Comparison of ENCODE assay signal across 8 cellular contexts in genomic region chr1:36411674-36412648, GRCh38. TPM values are rescaled to one million over a fixed set of nuclear protein-coding genes. Genes with fewer than 3 reads are reported as not detected.
DNase-seq lines count a peak whose midpoint lies in the region; ATAC-seq and TF ChIP-seq lines count a peak whose summit lies in the region.

No MANE protein-coding gene starts in this region.

- no peaks in the 10 kb centered on the region for H3K79me2 ChIP-seq in MM.1S (ENCODE audit: low read length)

- H3K27me3 ChIP-seq in MM.1S (replicated peaks; ENCODE audit: insufficient read depth, low read length) = no peaks in the 10 kb centered on the region

- POLR2A ChIA-PET in WTC11 (lab: Charles Lee) = interaction anchor here (0.7 to 0.8 kb wide), 2 partner anchors 11 to 229 kb away, joined by 3 read pairs; no protein-coding TSS in a partner anchor

- peaks cover 4% of the 10 kb centered on the region; the same call in 1 of the 2 replicates for H3K4me1 ChIP-seq in MM.1S (ENCODE audit: low read length)

- H3K9me2 ChIP-seq in MM.1S (replicated peaks; ENCODE audit: insufficient read depth, low read length) = no peaks in the 10 kb centered on the region

- ATAC-seq in WTC11 = peak; percentile 89

- H3K27ac Mint-ChIP-seq in WTC11 (peak overlapping the region; percentile 91), osteocyte (ENCODE audit: unreplicated experiment) (no peak overlapping the region)

- DNase-seq in MM.1S (peak; percentile 46), WTC11 (ENCODE audit: low spot score) (no peak), fibroblast of the aortic adventitia (ENCODE audit: low read depth) (peak; percentile 31), osteocyte (ENCODE audit: extremely low spot score, unreplicated experiment) (no peak), germinal center (ENCODE audit: low spot score) (no peak), kidney tubule cell (ENCODE audit: low spot score) (no peak), ecto neural progenitor cell (ENCODE audit: low spot score) (no peak)

- H3K36me3 ChIP-seq in MM.1S (replicated peaks; ENCODE audit: insufficient read depth, low read length) = no peaks in the 10 kb centered on the region

- H3K9me3 Mint-ChIP-seq in WTC11 (peaks cover 7% of the 10 kb centered on the region), osteocyte (ENCODE audit: unreplicated experiment) (no peaks in the 10 kb centered on the region)

- no peaks in the 10 kb centered on the region for H3K27me3 Mint-ChIP-seq in WTC11 (ENCODE audit: low read depth)
- no peaks in the 10 kb centered on the region for H3K27me3 Mint-ChIP-seq in osteocyte (ENCODE audit: unreplicated experiment)

- H3K9me3 ChIP-seq in MM.1S (replicated peaks; ENCODE audit: insufficient read depth, low read length) = no peaks in the 10 kb centered on the region

- H3K27ac ChIP-seq in C4-2B = peak overlapping the region; percentile 1; the same call in 1 of the 2 replicates
- H3K27ac ChIP-seq in MM.1S (ENCODE audit: low read length) = no peak overlapping the region

- H3K36me3 Mint-ChIP-seq in WTC11 (peaks cover 20% of the 10 kb centered on the region), osteocyte (ENCODE audit: unreplicated experiment) (peaks cover 23% of the 10 kb centered on the region)

- H3K4me2 ChIP-seq in MM.1S (ENCODE audit: low read depth, low read length) = no peak overlapping the region

- CTCF ChIA-PET in WTC11 (lab: Charles Lee) = interaction anchor here (0.6 to 2.1 kb wide), 7 partner anchors 10 to 262 kb away, joined by 3 to 8 read pairs (median 4); partner anchors contain the start of gene OSCP1

- no peak for TF ChIP-seq CTCF in C4-2B (conservative IDR thresholded peaks at IDR 0.05)
- no peak for TF ChIP-seq CTCF in MM.1S (IDR thresholded peaks at IDR 0.05; ENCODE audit: low read length)
- no peak for TF ChIP-seq CTCF in WTC11 (IDR thresholded peaks at IDR 0.05)
- TF ChIP-seq CTCF in fibroblast of the aortic adventitia (IDR thresholded peaks at IDR 0.05; ENCODE audit: insufficient read depth, low read length) = no peak
- no peak for TF ChIP-seq CTCF in osteocyte (IDR thresholded peaks at IDR 0.05)

- H3K4me3 Mint-ChIP-seq in WTC11 (no peak overlapping the region), osteocyte (ENCODE audit: unreplicated experiment) (no peak overlapping the region)

- H2AFZ ChIP-seq in MM.1S (ENCODE audit: low read length) = no peak overlapping the region

- no peak overlapping the region for H3K4me3 ChIP-seq in MM.1S (ENCODE audit: low read length)
- H3K4me3 ChIP-seq in fibroblast of the aortic adventitia (ENCODE audit: low read depth, low read length) = no peak overlapping the region

- H4K20me1 ChIP-seq in MM.1S (ENCODE audit: insufficient read depth, low read length) = no peaks in the 10 kb centered on the region

- no peak overlapping the region for H3K9ac ChIP-seq in MM.1S (ENCODE audit: low read length)

- H3K4me1 Mint-ChIP-seq in WTC11 (peaks cover 8% of the 10 kb centered on the region), osteocyte (ENCODE audit: unreplicated experiment) (peaks cover 2% of the 10 kb centered on the region)

- no peaks in the 10 kb centered on the region for H3F3A ChIP-seq in MM.1S (ENCODE audit: insufficient read depth, low read length)

TF ChIP-seq in WTC11, 78 proteins besides CTCF, POLR2A, EP300 and RAD21 (continues in another document):
- no peak for TF ChIP-seq ZNF232 (CRISPR knock-in tag; IDR thresholded peaks at IDR 0.05)
- TF ChIP-seq, protein P1, sequence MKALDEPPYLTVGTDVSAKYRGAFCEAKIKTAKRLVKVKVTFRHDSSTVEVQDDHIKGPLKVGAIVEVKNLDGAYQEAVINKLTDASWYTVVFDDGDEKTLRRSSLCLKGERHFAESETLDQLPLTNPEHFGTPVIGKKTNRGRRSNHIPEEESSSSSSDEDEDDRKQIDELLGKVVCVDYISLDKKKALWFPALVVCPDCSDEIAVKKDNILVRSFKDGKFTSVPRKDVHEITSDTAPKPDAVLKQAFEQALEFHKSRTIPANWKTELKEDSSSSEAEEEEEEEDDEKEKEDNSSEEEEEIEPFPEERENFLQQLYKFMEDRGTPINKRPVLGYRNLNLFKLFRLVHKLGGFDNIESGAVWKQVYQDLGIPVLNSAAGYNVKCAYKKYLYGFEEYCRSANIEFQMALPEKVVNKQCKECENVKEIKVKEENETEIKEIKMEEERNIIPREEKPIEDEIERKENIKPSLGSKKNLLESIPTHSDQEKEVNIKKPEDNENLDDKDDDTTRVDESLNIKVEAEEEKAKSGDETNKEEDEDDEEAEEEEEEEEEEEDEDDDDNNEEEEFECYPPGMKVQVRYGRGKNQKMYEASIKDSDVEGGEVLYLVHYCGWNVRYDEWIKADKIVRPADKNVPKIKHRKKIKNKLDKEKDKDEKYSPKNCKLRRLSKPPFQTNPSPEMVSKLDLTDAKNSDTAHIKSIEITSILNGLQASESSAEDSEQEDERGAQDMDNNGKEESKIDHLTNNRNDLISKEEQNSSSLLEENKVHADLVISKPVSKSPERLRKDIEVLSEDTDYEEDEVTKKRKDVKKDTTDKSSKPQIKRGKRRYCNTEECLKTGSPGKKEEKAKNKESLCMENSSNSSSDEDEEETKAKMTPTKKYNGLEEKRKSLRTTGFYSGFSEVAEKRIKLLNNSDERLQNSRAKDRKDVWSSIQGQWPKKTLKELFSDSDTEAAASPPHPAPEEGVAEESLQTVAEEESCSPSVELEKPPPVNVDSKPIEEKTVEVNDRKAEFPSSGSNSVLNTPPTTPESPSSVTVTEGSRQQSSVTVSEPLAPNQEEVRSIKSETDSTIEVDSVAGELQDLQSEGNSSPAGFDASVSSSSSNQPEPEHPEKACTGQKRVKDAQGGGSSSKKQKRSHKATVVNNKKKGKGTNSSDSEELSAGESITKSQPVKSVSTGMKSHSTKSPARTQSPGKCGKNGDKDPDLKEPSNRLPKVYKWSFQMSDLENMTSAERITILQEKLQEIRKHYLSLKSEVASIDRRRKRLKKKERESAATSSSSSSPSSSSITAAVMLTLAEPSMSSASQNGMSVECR (CRISPR knock-in tag; IDR thresholded peaks at IDR 0.05; ENCODE audit: borderline replicate concordance) = no peak
- TF ChIP-seq, protein P2, sequence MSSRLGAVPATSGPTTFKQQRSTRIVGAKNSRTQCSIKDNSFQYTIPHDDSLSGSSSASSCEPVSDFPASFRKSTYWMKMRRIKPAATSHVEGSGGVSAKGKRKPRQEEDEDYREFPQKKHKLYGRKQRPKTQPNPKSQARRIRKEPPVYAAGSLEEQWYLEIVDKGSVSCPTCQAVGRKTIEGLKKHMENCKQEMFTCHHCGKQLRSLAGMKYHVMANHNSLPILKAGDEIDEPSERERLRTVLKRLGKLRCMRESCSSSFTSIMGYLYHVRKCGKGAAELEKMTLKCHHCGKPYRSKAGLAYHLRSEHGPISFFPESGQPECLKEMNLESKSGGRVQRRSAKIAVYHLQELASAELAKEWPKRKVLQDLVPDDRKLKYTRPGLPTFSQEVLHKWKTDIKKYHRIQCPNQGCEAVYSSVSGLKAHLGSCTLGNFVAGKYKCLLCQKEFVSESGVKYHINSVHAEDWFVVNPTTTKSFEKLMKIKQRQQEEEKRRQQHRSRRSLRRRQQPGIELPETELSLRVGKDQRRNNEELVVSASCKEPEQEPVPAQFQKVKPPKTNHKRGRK (CRISPR knock-in tag; IDR thresholded peaks at IDR 0.05; ENCODE audit: borderline replicate concordance) = no peak
- TF ChIP-seq ETV6 (CRISPR knock-in tag; IDR thresholded peaks at IDR 0.05) = no peak
- no peak for TF ChIP-seq MYBL2 (CRISPR knock-in tag; IDR thresholded peaks at IDR 0.05)
- no peak for TF ChIP-seq ZNF121 (CRISPR knock-in tag; IDR thresholded peaks at IDR 0.05)
- TF ChIP-seq, protein P3, sequence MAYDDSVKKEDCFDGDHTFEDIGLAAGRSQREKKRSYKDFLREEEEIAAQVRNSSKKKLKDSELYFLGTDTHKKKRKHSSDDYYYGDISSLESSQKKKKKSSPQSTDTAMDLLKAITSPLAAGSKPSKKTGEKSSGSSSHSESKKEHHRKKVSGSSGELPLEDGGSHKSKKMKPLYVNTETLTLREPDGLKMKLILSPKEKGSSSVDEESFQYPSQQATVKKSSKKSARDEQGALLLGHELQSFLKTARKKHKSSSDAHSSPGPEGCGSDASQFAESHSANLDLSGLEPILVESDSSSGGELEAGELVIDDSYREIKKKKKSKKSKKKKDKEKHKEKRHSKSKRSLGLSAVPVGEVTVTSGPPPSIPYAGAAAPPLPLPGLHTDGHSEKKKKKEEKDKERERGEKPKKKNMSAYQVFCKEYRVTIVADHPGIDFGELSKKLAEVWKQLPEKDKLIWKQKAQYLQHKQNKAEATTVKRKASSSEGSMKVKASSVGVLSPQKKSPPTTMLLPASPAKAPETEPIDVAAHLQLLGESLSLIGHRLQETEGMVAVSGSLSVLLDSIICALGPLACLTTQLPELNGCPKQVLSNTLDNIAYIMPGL (CRISPR knock-in tag; IDR thresholded peaks at IDR 0.05) = no peak
- no peak for TF ChIP-seq CBFB (CRISPR knock-in tag; IDR thresholded peaks at IDR 0.05; ENCODE audit: low read depth)
- TF ChIP-seq ZNF317 (CRISPR knock-in tag; IDR thresholded peaks at IDR 0.05; ENCODE audit: borderline replicate concordance, low read depth) = no peak
- no peak for TF ChIP-seq ATF2 (CRISPR knock-in tag; IDR thresholded peaks at IDR 0.05; ENCODE audit: borderline replicate concordance, low read depth)

RNA-seq across cellular contexts. Expression of gene LSM10, which starts 14.3 kb away (rescaled TPM):
- total RNA-seq in WTC11 (2021) = 49.1 to 56.3 TPM (median 49.3 TPM) in 3 replicates
- 3.9 and 9.5 TPM in 2 replicates for total RNA-seq in fibroblast of the aortic adventitia (ENCODE audit: low replicate concordance)
- total RNA-seq in osteocyte = 46.5 and 48.2 TPM in 2 replicates

RNA-seq across cellular contexts. Expression of gene STK40, which starts 26.2 kb away (rescaled TPM):
- 17.8 to 24.7 TPM (median 20.4 TPM) in 3 replicates for total RNA-seq in WTC11 (2021)
- 7.0 and 12.9 TPM in 2 replicates for total RNA-seq in fibroblast of the aortic adventitia (ENCODE audit: low replicate concordance)
- 42.0 and 45.0 TPM in 2 replicates for total RNA-seq in osteocyte

RNA-seq across cellular contexts. Expression of gene OSCP1, which starts 38.3 kb away (rescaled TPM):
- 1.7 to 2.3 TPM (median 2.0 TPM) in 3 replicates for total RNA-seq in WTC11 (2021)
- 2.7 and 8.7 TPM in 2 replicates for total RNA-seq in fibroblast of the aortic adventitia (ENCODE audit: low replicate concordance)
- 5.0 and 7.1 TPM in 2 replicates for total RNA-seq in osteocyte

RNA-seq across cellular contexts. Expression of gene MRPS15, which starts 52.2 kb away (rescaled TPM):
- 100.0 to 113 TPM (median 104 TPM) in 3 replicates for total RNA-seq in WTC11 (2021)
- 26.0 and 56.2 TPM in 2 replicates for total RNA-seq in fibroblast of the aortic adventitia (ENCODE audit: low replicate concordance)
- total RNA-seq in osteocyte = 59.0 and 64.4 TPM in 2 replicates

Comparison
In these comparisons a context has a peak if more than half of its experiments do, and no peak if none do; other contexts are left out.
1. DNase-seq: peak in MM.1S (single experiment) and fibroblast of the aortic adventitia (single experiment); none in WTC11 (single experiment), osteocyte (single experiment), germinal center (single experiment), kidney tubule cell (single experiment) and ecto neural progenitor cell (single experiment).